In the genomic region with DNA sequence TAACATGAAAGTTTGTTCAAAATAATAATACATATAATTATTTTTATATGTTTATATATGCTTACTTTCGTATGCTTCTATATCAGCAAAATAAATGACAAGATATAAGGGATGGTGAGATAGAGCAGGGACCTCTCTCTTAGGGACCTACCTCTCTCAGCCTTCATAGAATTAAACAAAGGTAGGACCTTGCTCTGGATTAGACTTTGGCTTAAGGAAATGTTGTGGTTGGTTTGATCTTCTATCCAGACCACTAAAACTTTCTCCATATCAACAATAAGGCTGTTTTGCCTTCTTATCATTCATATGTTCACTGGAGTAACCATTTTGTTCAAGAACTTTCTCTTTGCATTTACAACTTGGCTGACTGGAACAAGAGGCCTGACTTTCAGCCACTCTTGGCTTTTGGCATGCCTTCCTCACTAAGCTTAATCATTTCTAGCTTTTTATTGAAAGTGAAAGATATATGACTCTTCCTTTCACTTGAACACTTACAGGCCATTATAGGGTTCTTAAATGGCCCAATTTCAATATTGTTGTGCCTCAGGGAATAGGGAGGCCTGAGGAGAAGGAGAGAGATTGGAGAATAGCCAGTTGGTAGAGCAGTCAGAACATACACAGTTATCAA, we compare ENCODE assay signal across 10 cellular contexts. TPM values are rescaled to one million over a fixed set of nuclear protein-coding genes. Genes with fewer than 3 reads are reported as not detected.
A peak's percentile ranks its signal among the peaks of the same experiment; 100 is the strongest.
DNase-seq lines count a peak whose midpoint lies in the region; ATAC-seq and TF ChIP-seq lines count a peak whose summit lies in the region.
"Had no signal": no experiment of that assay in that cellular context is flagged by ENCODE, and none has a peak within 500 bp of the region (broad histone marks: within the 10 kb centered on the region; RNA-seq: fewer than 3 reads in every experiment).

No MANE protein-coding gene starts in this region.

- ATAC-seq in GM18870 (IDR thresholded peaks at IDR 0.05; ENCODE audit: unreplicated experiment), result peak; percentile 85
- peak; percentile 77 for ATAC-seq in GM21423 (IDR thresholded peaks at IDR 0.05; ENCODE audit: unreplicated experiment)
- ATAC-seq in HG03097 (IDR thresholded peaks at IDR 0.05; ENCODE audit: low FRiP score, unreplicated experiment), result peak; percentile 79
- ATAC-seq in CD4-positive, alpha-beta T cell (ENCODE audit: poor library complexity), result no peak

- H3K4me1 Mint-ChIP-seq in activated T-helper 2 cell treated with anti-CD3 and anti-CD28 coated beads, Interferon-gamma antibody, Interleukin-2, Interleukin-4, amounts not matched to agents 10 μg/mL and 5 μg/mL and 100 μg/mL, durations not matched to agents 14 hours and 24 hours and 36 hours (ENCODE audit: low read depth), result peaks cover 19% of the 10 kb centered on the region
- H3K4me1 Mint-ChIP-seq in CD4-positive, alpha-beta T cell (ENCODE audit: low read depth), result peaks cover 5% of the 10 kb centered on the region
- peaks cover 2 to 13% of the 10 kb centered on the region in 2 donors for H3K4me1 Mint-ChIP-seq in immature natural killer cell

- H3K36me3 Mint-ChIP-seq in activated T-helper 2 cell treated with anti-CD3 and anti-CD28 coated beads, Interferon-gamma antibody, Interleukin-2, Interleukin-4, amounts not matched to agents 10 μg/mL and 5 μg/mL and 100 μg/mL, durations not matched to agents 14 hours and 24 hours and 36 hours (ENCODE audit: low read depth), result peaks cover 3% of the 10 kb centered on the region
- no peaks in the 10 kb centered on the region for H3K36me3 Mint-ChIP-seq in CD4-positive, alpha-beta T cell (ENCODE audit: low read depth)
- peaks cover 0 to 3% (median 0%) of the 10 kb centered on the region in 3 donors for H3K36me3 Mint-ChIP-seq in immature natural killer cell

- DNase-seq in kidney tubule cell (ENCODE audit: low spot score) (peak; percentile 45), NCI-H526 treated with DMSO at 0.1 percent for 48 hours (lab: John Stamatoyannopoulos, UW) (no peak), immature natural killer cell (no peak)
- no peak for DNase-seq in activated T-helper 2 cell treated with anti-CD3 and anti-CD28 coated beads, Interferon-gamma antibody, Interleukin-2, Interleukin-4, amounts not matched to agents 10 μg/mL and 5 μg/mL and 100 μg/mL, durations not matched to agents 14 hours and 24 hours and 36 hours (ENCODE audit: low spot score)
- no peak for DNase-seq in CD4-positive, alpha-beta T cell
- DNase-seq: stimulated activated CD4-positive, alpha-beta T cell treated with anti-CD3 and anti-CD28 coated beads, Interleukin-4, amount 100 ng/mL, for 1 hour; WERI-Rb-1 had no signal

- H3K27me3 ChIP-seq in CD4-positive, alpha-beta T cell (ENCODE audit: control insufficient read depth, insufficient read depth, low read length), result no peaks in the 10 kb centered on the region

- CTCF ChIA-PET in CD4-positive, alpha-beta T cell (lab: Charles Lee), result no interaction called here

- no peak overlapping the region for H3K27ac ChIP-seq in CD4-positive, alpha-beta T cell (ENCODE audit: low read depth, low read length)
- H3K27ac ChIP-seq: WERI-Rb-1 had no signal

- H3K9me3 ChIP-seq in CD4-positive, alpha-beta T cell (ENCODE audit: control insufficient read depth, low read length), result no peaks in the 10 kb centered on the region

- intact Hi-C loops in activated T-helper 2 cell treated with anti-CD3 and anti-CD28 coated beads, Interferon-gamma antibody, Interleukin-2, Interleukin-4, amounts not matched to agents 10 μg/mL and 5 μg/mL and 100 μg/mL, durations not matched to agents 14 hours and 24 hours and 36 hours (cut with micrococcal nuclease), result loop anchor here (5.0 kb wide), 1 partner anchor 35 kb away; no protein-coding TSS in a partner anchor
- intact Hi-C loops in CD4-positive, alpha-beta T cell (cut with DNase I, micrococcal nuclease), result no loop called here

- no peak for TF ChIP-seq CTCF in CD4-positive, alpha-beta T cell (IDR thresholded peaks at IDR 0.05)

- no peaks in the 10 kb centered on the region for H3K27me3 Mint-ChIP-seq in activated T-helper 2 cell treated with anti-CD3 and anti-CD28 coated beads, Interferon-gamma antibody, Interleukin-2, Interleukin-4, amounts not matched to agents 10 μg/mL and 5 μg/mL and 100 μg/mL, durations not matched to agents 14 hours and 24 hours and 36 hours (ENCODE audit: low read depth)
- H3K27me3 Mint-ChIP-seq in CD4-positive, alpha-beta T cell, result no peaks in the 10 kb centered on the region
- H3K27me3 Mint-ChIP-seq in immature natural killer cell (ENCODE audit: low read depth in 3 of 3), result peaks cover 0 to 4% (median 2%) of the 10 kb centered on the region in 3 donors

- no peak overlapping the region for H3K4me3 Mint-ChIP-seq in activated T-helper 2 cell treated with anti-CD3 and anti-CD28 coated beads, Interferon-gamma antibody, Interleukin-2, Interleukin-4, amounts not matched to agents 10 μg/mL and 5 μg/mL and 100 μg/mL, durations not matched to agents 14 hours and 24 hours and 36 hours (ENCODE audit: low read depth)
- H3K4me3 Mint-ChIP-seq in CD4-positive, alpha-beta T cell, result no peak overlapping the region
- H3K4me3 Mint-ChIP-seq in immature natural killer cell, result no peak overlapping the region

- no peak overlapping the region for H3K27ac Mint-ChIP-seq in activated T-helper 2 cell treated with anti-CD3 and anti-CD28 coated beads, Interferon-gamma antibody, Interleukin-2, Interleukin-4, amounts not matched to agents 10 μg/mL and 5 μg/mL and 100 μg/mL, durations not matched to agents 14 hours and 24 hours and 36 hours
- H3K27ac Mint-ChIP-seq in CD4-positive, alpha-beta T cell, result no peak overlapping the region
- H3K27ac Mint-ChIP-seq in immature natural killer cell, result peak overlapping the region in 1 of 6 donors; percentile 29

- H3K9me3 Mint-ChIP-seq in activated T-helper 2 cell treated with anti-CD3 and anti-CD28 coated beads, Interferon-gamma antibody, Interleukin-2, Interleukin-4, amounts not matched to agents 10 μg/mL and 5 μg/mL and 100 μg/mL, durations not matched to agents 14 hours and 24 hours and 36 hours, result peaks cover 5% of the 10 kb centered on the region
- no peaks in the 10 kb centered on the region for H3K9me3 Mint-ChIP-seq in CD4-positive, alpha-beta T cell
- peaks cover 0 to 1% (median 0%) of the 10 kb centered on the region in 6 donors for H3K9me3 Mint-ChIP-seq in immature natural killer cell

- POLR2A ChIA-PET in CD4-positive, alpha-beta T cell (lab: Charles Lee), result no interaction called here

RNA-seq across cellular contexts. Expression of a gene that starts 14.4 kb away (rescaled TPM):
- 0.85 and 1.2 TPM in 2 replicates for total RNA-seq in activated T-helper 2 cell treated with anti-CD3 and anti-CD28 coated beads, Interferon-gamma antibody, Interleukin-2, Interleukin-4, amounts not matched to agents 10 μg/mL and 5 μg/mL and 100 μg/mL, durations not matched to agents 14 hours and 24 hours and 36 hours
- total RNA-seq in CD4-positive, alpha-beta T cell, result 1 to 10 TPM in 1 of 2 experiments, under 1 TPM in 1; 0.33 to 1.1 TPM
- under 1 TPM in 1 of 3 donors, not detected in 2; 0.10 TPM for polyA plus RNA-seq in immature natural killer cell
